8 cellular contexts compared by ENCODE assay signal in the genomic region with DNA sequence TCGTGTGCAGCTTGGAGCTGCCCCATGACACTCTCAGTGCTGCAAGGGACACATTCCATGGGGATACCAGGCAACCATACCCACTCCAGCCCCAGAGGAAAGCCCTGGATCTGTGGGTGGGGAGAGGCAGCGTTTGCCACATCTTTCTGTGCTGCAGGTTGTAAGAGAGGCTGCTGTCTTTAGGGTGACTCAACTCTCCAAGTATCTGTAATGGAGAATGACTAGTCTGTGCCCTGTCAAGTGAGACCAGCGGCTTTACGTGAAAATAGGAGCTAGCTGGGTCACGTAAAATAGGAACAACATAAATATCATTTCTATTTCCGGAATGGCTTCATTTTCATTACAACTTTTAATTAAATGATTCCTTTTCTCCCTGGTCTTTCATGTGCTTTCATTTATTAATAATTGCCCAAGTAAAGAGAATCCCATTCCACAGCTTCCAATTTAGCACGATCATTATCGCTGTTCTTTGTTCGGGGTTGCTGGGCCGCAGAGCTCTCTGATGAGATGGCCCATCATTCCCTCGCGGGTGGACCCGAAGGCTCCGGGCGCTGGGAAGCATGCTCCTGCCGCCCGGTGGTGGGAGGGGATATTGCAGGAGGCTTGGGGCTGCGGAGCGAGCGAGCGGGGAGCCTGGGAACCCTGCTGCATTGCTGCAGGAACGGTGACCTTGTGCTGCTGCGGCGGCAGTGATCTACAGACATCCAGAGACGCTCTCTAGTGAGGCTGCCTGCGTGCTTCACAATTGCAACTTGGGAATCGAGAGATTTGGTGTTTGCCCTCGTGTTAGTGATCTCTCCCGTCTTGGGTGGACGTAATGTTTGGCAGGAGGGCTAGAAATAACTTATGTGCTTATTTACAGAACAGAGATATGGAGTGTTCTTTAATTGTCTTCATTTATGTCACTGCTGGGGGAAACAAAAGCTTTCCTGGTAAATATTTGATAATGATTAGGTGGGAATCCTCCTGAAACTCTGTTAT. TPM values are rescaled to one million over a fixed set of nuclear protein-coding genes. Genes with fewer than 3 reads are reported as not detected.
A peak's percentile ranks its signal among the peaks of the same experiment; 100 is the strongest.
DNase-seq lines count a peak whose midpoint lies in the region; ATAC-seq and TF ChIP-seq lines count a peak whose summit lies in the region.

No MANE protein-coding gene starts in this region.

- TF ChIP-seq CTCF in GM06990 (IDR thresholded peaks at IDR 0.05; ENCODE audit: insufficient read depth, low read length, poor library complexity, severe bottlenecking) = peak; percentile 99
- TF ChIP-seq CTCF in LNCaP clone FGC (IDR thresholded peaks at IDR 0.05; ENCODE audit: control insufficient read depth, extremely low read depth, insufficient read depth) = peak; percentile 99
- TF ChIP-seq CTCF in gastroesophageal sphincter (IDR thresholded peaks at IDR 0.05) = peak; percentile 75 to 94 (median 80)
- peak; percentile 73 for TF ChIP-seq CTCF in parathyroid adenoma (IDR thresholded peaks at IDR 0.05)

- no peak overlapping the region for H3K4me2 ChIP-seq in parathyroid adenoma (ENCODE audit: low read length)

- intact Hi-C loops in aorta (cut with DNase I) = loop anchor here (5.0 to 10.0 kb wide), 2 partner anchors 223 to 1085 kb away; partner anchors contain the start of gene PRMT3 (in 2 of the 2)

- no peak for TF ChIP-seq POLR2A in gastroesophageal sphincter (IDR thresholded peaks at IDR 0.05)

- H2AFZ ChIP-seq in parathyroid adenoma = peak overlapping the region; percentile 25

- H3K4me1 ChIP-seq in HAP-1 (peaks cover 6% of the 10 kb centered on the region), gastroesophageal sphincter (peaks cover 0 to 17% (median 5%) of the 10 kb centered on the region in 3 donors), parathyroid adenoma (no peaks in the 10 kb centered on the region), aorta (ENCODE audit: control insufficient read depth in 1 of 2, insufficient read depth in 2 of 2, low read length in 2 of 2) (no peaks in the 10 kb centered on the region)

- in situ Hi-C loops in HAP-1 (cut with MboI; ENCODE audit: low sequenced_read_pairs) = loop anchor here (25.0 kb wide), 2 partner anchors 248 to 473 kb away; partner anchors contain the start of gene HTATIP2

- no peaks in the 10 kb centered on the region for H3K79me2 ChIP-seq in parathyroid adenoma

- no peak overlapping the region for H3K9ac ChIP-seq in parathyroid adenoma

- ATAC-seq in gastroesophageal sphincter (peak; percentile 84), aorta (ENCODE audit: low FRiP score) (peak; percentile 84)

- no peaks in the 10 kb centered on the region for H3K9me3 ChIP-seq in HAP-1
- no peaks in the 10 kb centered on the region for H3K9me3 ChIP-seq in gastroesophageal sphincter
- no peaks in the 10 kb centered on the region for H3K9me3 ChIP-seq in parathyroid adenoma (ENCODE audit: control insufficient read depth, low read length)
- no peaks in the 10 kb centered on the region for H3K9me3 ChIP-seq in aorta (ENCODE audit: control insufficient read depth, low read length)

- no peaks in the 10 kb centered on the region for H3K36me3 ChIP-seq in GM06990 (ENCODE audit: control insufficient read depth, insufficient read depth, low read length)
- no peaks in the 10 kb centered on the region for H3K36me3 ChIP-seq in HAP-1 (replicated peaks)
- H3K36me3 ChIP-seq in gastroesophageal sphincter = no peaks in the 10 kb centered on the region
- H3K36me3 ChIP-seq in parathyroid adenoma (ENCODE audit: control insufficient read depth, insufficient read depth, low read length) = no peaks in the 10 kb centered on the region
- H3K36me3 ChIP-seq in aorta (ENCODE audit: control insufficient read depth in 1 of 2, insufficient read depth in 2 of 2, low read length in 1 of 2) = no peaks in the 10 kb centered on the region

- DNase-seq in GM06990 (ENCODE audit: extremely low read depth, insufficient read length) (peak; percentile 70), HAP-1 (ENCODE audit: low spot score in 2 of 2) (peak; percentile 79 to 93), LNCaP clone FGC (ENCODE audit: low read depth) (no peak), RPMI7951 (ENCODE audit: low read depth) (peak; percentile 59), aorta (peak; percentile 77 to 88)
- peak; percentile 14 for DNase-seq in activated gamma-delta T cell treated with anti-CD3 and anti-CD28 coated beads, Interleukin-2, amount 50 U/mL, for 16 hours (ENCODE audit: low read depth)

- H3K27me3 ChIP-seq in GM06990 (replicated peaks; ENCODE audit: control insufficient read depth, insufficient read depth, low read length) (peaks cover 2% of the 10 kb centered on the region), HAP-1 (ENCODE audit: low read depth) (peaks cover 33% of the 10 kb centered on the region), gastroesophageal sphincter (peaks cover 90% of the 10 kb centered on the region), parathyroid adenoma (ENCODE audit: control insufficient read depth, insufficient read depth, low read length) (no peaks in the 10 kb centered on the region), aorta (ENCODE audit: control insufficient read depth in 1 of 2, insufficient read depth in 2 of 2, low read length in 1 of 2) (no peaks in the 10 kb centered on the region)

- H3K27ac ChIP-seq in gastroesophageal sphincter (no peak overlapping the region), parathyroid adenoma (no peak overlapping the region), aorta (ENCODE audit: low read depth in 1 of 2, low read length in 2 of 2) (no peak overlapping the region)

- no peak for TF ChIP-seq EP300 in gastroesophageal sphincter (IDR thresholded peaks at IDR 0.05)

- 9 to 21% methylated on average over 8 to 12 of the region's 30 CpGs for WGBS in gastroesophageal sphincter (ENCODE audit: low coverage in 1 of 2), 2 donors
- WGBS in aorta, 2 donors = 6 to 8% methylated on average over 30 of the region's 30 CpGs

- H3K4me3 ChIP-seq in GM06990 (replicated peaks; ENCODE audit: low read depth, low read length) = peak overlapping the region; percentile 22
- no peak overlapping the region for H3K4me3 ChIP-seq in HAP-1
- no peak overlapping the region for H3K4me3 ChIP-seq in LNCaP clone FGC (ENCODE audit: low read depth, low read length)
- no peak overlapping the region for H3K4me3 ChIP-seq in gastroesophageal sphincter
- no peak overlapping the region for H3K4me3 ChIP-seq in parathyroid adenoma (ENCODE audit: low read depth, low read length)
- no peak overlapping the region for H3K4me3 ChIP-seq in aorta (ENCODE audit: low read length in 2 of 2)

RNA-seq across cellular contexts. Expression of gene SLC6A5, which starts 10.6 kb away (rescaled TPM):
- total RNA-seq in RPMI7951 (2014; rRNA removed; shearing (Covaris generic)) = not detected in 2 replicates
- total RNA-seq in gastroesophageal sphincter (not detected), aorta (not detected)
- not detected for polyA plus RNA-seq in aorta

RNA-seq across cellular contexts. Expression of gene NELL1, which starts 59.4 kb away (rescaled TPM):
- 0.12 TPM in 1 of 2 replicates, not detected in the other for total RNA-seq in RPMI7951 (2014; rRNA removed; shearing (Covaris generic))
- total RNA-seq in gastroesophageal sphincter (1 to 10 TPM in 2 of 4 donors, under 1 TPM in 2; 0.27 to 3.0 (median 1.5) TPM), aorta (under 1 TPM in 1 of 2 donors, not detected in 1; 0.88 TPM)
- not detected for polyA plus RNA-seq in aorta
